Comparison of ENCODE assay signal across 32 cellular contexts in genomic region chr1:235145639-235146038, GRCh38.
"Had no signal": no experiment of that assay in that cellular context is flagged by ENCODE, and none has a peak within 500 bp of the region (broad histone marks: within the 10 kb centered on the region; RNA-seq: fewer than 3 reads in every experiment).

No MANE protein-coding gene starts in this region.

- H3K27ac ChIP-seq: ovary, parathyroid adenoma, psoas muscle, skin epidermis, spleen, suprapubic skin, testis, tibial nerve, upper lobe of left lung, vagina had no signal

- H3K9ac ChIP-seq: parathyroid adenoma had no signal

- H3K9me3 Mint-ChIP-seq: naive thymus-derived CD8-positive, alpha-beta T cell; natural killer cell treated with Interleukin-12 subunit alpha and Interleukin-12 subunit beta and Interleukin-15 and Interleukin-18, amount 100 ng/mL, for 72 hours; nephron progenitor cell; neural crest cell; stimulated activated memory B cell treated with anti-CD40 and anti-IgM and Interleukin-4, amounts not matched to agents 10 μg/mL and 1 μg/mL and 100 μg/mL, for 72 hours; stimulated activated naive CD8-positive, alpha-beta T cell treated with anti-CD3 and anti-CD28 coated beads, Interleukin-15, amount 100 ng/mL, for 72 hours had no signal

- H3K4me1 ChIP-seq: parathyroid adenoma, psoas muscle, suprapubic skin, testis, tibial nerve, upper lobe of left lung had no signal

- H3K4me1 Mint-ChIP-seq: nephron progenitor cell, neural crest cell had no signal

- H3K4me3 ChIP-seq: ovary, psoas muscle, skin epidermis, smooth muscle cell, spleen, suprapubic skin, testis, tibial nerve, upper lobe of left lung, vagina had no signal

- FAIRE-seq: urothelium cell line had no signal

- H3K4me2 ChIP-seq: smooth muscle cell had no signal

- ATAC-seq: naive thymus-derived CD8-positive, alpha-beta T cell; natural killer cell treated with Interleukin-12 subunit alpha and Interleukin-12 subunit beta and Interleukin-15 and Interleukin-18, amount 100 ng/mL, for 72 hours; psoas muscle; right cardiac atrium; sciatic nerve; stimulated activated memory B cell treated with anti-CD40 and anti-IgM and Interleukin-4, amounts not matched to agents 10 μg/mL and 1 μg/mL and 100 μg/mL, for 72 hours; stimulated activated naive CD8-positive, alpha-beta T cell treated with anti-CD3 and anti-CD28 coated beads, Interleukin-15, amount 100 ng/mL, for 72 hours; stimulated activated naive CD8-positive, alpha-beta T cell treated with anti-CD3 and anti-CD28 coated beads, Interleukin-15, Interleukin-2, amounts not matched to agents 100 U/mL and 50 U/mL, for 24 hours had no signal

- H3K27me3 ChIP-seq: ovary, spleen, suprapubic skin, testis, tibial nerve, upper lobe of left lung, vagina had no signal

- H3K27me3 Mint-ChIP-seq: naive thymus-derived CD8-positive, alpha-beta T cell; natural killer cell treated with Interleukin-12 subunit alpha and Interleukin-12 subunit beta and Interleukin-15 and Interleukin-18, amount 100 ng/mL, for 72 hours; progenitor cell of endocrine pancreas; stimulated activated memory B cell treated with anti-CD40 and anti-IgM and Interleukin-4, amounts not matched to agents 10 μg/mL and 1 μg/mL and 100 μg/mL, for 72 hours; stimulated activated naive CD8-positive, alpha-beta T cell treated with anti-CD3 and anti-CD28 coated beads, Interleukin-15, amount 100 ng/mL, for 72 hours had no signal

- H3K9me3 ChIP-seq: ovary, psoas muscle, spleen, suprapubic skin, testis, tibial nerve, upper lobe of left lung, vagina had no signal

- H3K36me3 ChIP-seq: ovary had no signal

- H3K4me3 Mint-ChIP-seq: natural killer cell treated with Interleukin-12 subunit alpha and Interleukin-12 subunit beta and Interleukin-15 and Interleukin-18, amount 100 ng/mL, for 72 hours; nephron progenitor cell; neural crest cell; stimulated activated memory B cell treated with anti-CD40 and anti-IgM and Interleukin-4, amounts not matched to agents 10 μg/mL and 1 μg/mL and 100 μg/mL, for 72 hours; stimulated activated naive CD8-positive, alpha-beta T cell treated with anti-CD3 and anti-CD28 coated beads, Interleukin-15, amount 100 ng/mL, for 72 hours had no signal

- H3K79me2 ChIP-seq: parathyroid adenoma had no signal

- H3K27ac Mint-ChIP-seq: natural killer cell treated with Interleukin-12 subunit alpha and Interleukin-12 subunit beta and Interleukin-15 and Interleukin-18, amount 100 ng/mL, for 72 hours; nephron progenitor cell; progenitor cell of endocrine pancreas; stimulated activated memory B cell treated with anti-CD40 and anti-IgM and Interleukin-4, amounts not matched to agents 10 μg/mL and 1 μg/mL and 100 μg/mL, for 72 hours had no signal

- DNase-seq: naive thymus-derived CD8-positive, alpha-beta T cell; nephron progenitor cell; occipital lobe; ovary; posterior cingulate gyrus; psoas muscle; right cardiac atrium; spleen; stimulated activated CD4-positive, alpha-beta T cell treated with anti-CD3 and anti-CD28 coated beads, Interleukin-12 subunit alpha, Interleukin-12 subunit beta, amount 100 ng/mL, for 4 hours; stimulated activated CD4-positive, alpha-beta T cell treated with anti-CD3 and anti-CD28 coated beads, Interleukin-1b, Interleukin-23, amount 100 ng/mL, for 48 hours; stimulated activated CD4-positive, alpha-beta T cell treated with anti-CD3 and anti-CD28 coated beads, Interleukin-4, amount 100 ng/mL, for 1 hour; stimulated activated CD4-positive, alpha-beta T cell treated with anti-CD3 and anti-CD28 coated beads, Interleukin-4, amount 100 ng/mL, for 4 hours; stimulated activated CD8-positive, alpha-beta memory T cell treated with anti-CD3 and anti-CD28 coated beads, Interleukin-4, amount 100 ng/mL, for 48 hours; stimulated activated naive CD4-positive, alpha-beta T cell; stimulated activated naive CD8-positive, alpha-beta T cell treated with anti-CD3 and anti-CD28 coated beads, Interleukin-15, amount 100 ng/mL, for 72 hours; stimulated activated naive CD8-positive, alpha-beta T cell treated with anti-CD3 and anti-CD28 coated beads, Interleukin-15, Interleukin-2, amounts not matched to agents 100 U/mL and 50 U/mL, for 24 hours; substantia nigra; testis; trophoblast cell; upper lobe of left lung had no signal

- H2AFZ ChIP-seq: parathyroid adenoma had no signal
